ENCODE assay signal across 32 cellular contexts in genomic region chr2:188318161-188318749, GRCh38. TPM values are rescaled to one million over a fixed set of nuclear protein-coding genes. Genes with fewer than 3 reads are reported as not detected.
DNase-seq lines count a peak whose midpoint lies in the region; ATAC-seq and TF ChIP-seq lines count a peak whose summit lies in the region.
"Had no signal": no experiment of that assay in that cellular context is flagged by ENCODE, and none has a peak within 500 bp of the region (broad histone marks: within the 10 kb centered on the region; RNA-seq: fewer than 3 reads in every experiment).

No MANE protein-coding gene starts in this region.

- peak overlapping the region; percentile 40 for H3K27ac ChIP-seq in VCaP
- H3K27ac ChIP-seq: ascending aorta, left lung, parathyroid adenoma, RWPE1, SK-N-MC, upper lobe of right lung had no signal

- DNase-seq in Daoy (ENCODE audit: low read depth): peak; percentile 26
- DNase-seq in HFFc6: no peak
- DNase-seq in osteocyte (ENCODE audit: extremely low spot score, unreplicated experiment): no peak
- DNase-seq in NCI-H2171 (lab: John Stamatoyannopoulos, UW): no peak
- no peak for DNase-seq in NCI-H1092 treated with DMSO at 0.1 percent for 48 hours (lab: John Stamatoyannopoulos, UW)
- no peak for DNase-seq in cerebellar cortex (ENCODE audit: low spot score)
- DNase-seq: ACHN; activated CD4-positive, alpha-beta T cell treated with anti-CD3 and anti-CD28 coated beads, Interleukin-2, amount 50 U/mL, for 4 hours; activated CD8-positive, alpha-beta memory T cell treated with anti-CD3 and anti-CD28 coated beads, Interleukin-2, amount 10 ng/mL, durations not matched to agents 7 days and 5 days; activated T-cell treated with anti-CD3 and anti-CD28 coated beads, Interleukin-2, amount 50 U/mL, for 4 hours; CD8-positive, alpha-beta T cell; central memory CD4-positive, alpha-beta T cell; endodermal cell; left lung; mesenchymal stem cell; NCI-H146; NCI-H446 treated with DMSO at 0.1 percent for 48 hours; NCI-H82; stimulated activated CD4-positive, alpha-beta T cell treated with anti-CD3 and anti-CD28 coated beads, Interleukin-1b, Interleukin-23, amount 100 ng/mL, for 48 hours; stimulated activated naive CD8-positive, alpha-beta T cell treated with anti-CD3 and anti-CD28 coated beads, Interleukin-15, Interleukin-2, amounts not matched to agents 100 U/mL and 50 U/mL, for 24 hours; upper lobe of right lung had no signal

- H3K36me3 Mint-ChIP-seq in HFFc6 (ENCODE audit: low read depth) (peaks cover 46% of the 10 kb centered on the region), osteocyte (ENCODE audit: unreplicated experiment) (peaks cover 8% of the 10 kb centered on the region)
- H3K36me3 Mint-ChIP-seq: activated CD8-positive, alpha-beta memory T cell treated with anti-CD3 and anti-CD28 coated beads, Interleukin-2, amount 10 ng/mL, durations not matched to agents 7 days and 5 days; CD8-positive, alpha-beta T cell had no signal

- H3K9me3 Mint-ChIP-seq in HFFc6: peaks cover 3% of the 10 kb centered on the region
- H3K9me3 Mint-ChIP-seq in osteocyte (ENCODE audit: unreplicated experiment): peaks cover 24% of the 10 kb centered on the region
- H3K9me3 Mint-ChIP-seq: activated T-cell treated with anti-CD3 and anti-CD28 coated beads, Interleukin-2, amount 50 U/mL, for 4 hours had no signal

- H3K4me1 Mint-ChIP-seq in HFFc6 (ENCODE audit: low read depth): peaks cover 88% of the 10 kb centered on the region
- peaks cover 60% of the 10 kb centered on the region for H3K4me1 Mint-ChIP-seq in osteocyte (ENCODE audit: unreplicated experiment)
- H3K4me1 Mint-ChIP-seq: activated CD8-positive, alpha-beta memory T cell treated with anti-CD3 and anti-CD28 coated beads, Interleukin-2, amount 10 ng/mL, durations not matched to agents 7 days and 5 days; B cell had no signal

- no peak overlapping the region for H3K4me3 Mint-ChIP-seq in HFFc6
- peak overlapping the region; percentile 29 for H3K4me3 Mint-ChIP-seq in osteocyte (ENCODE audit: unreplicated experiment)
- H3K4me3 Mint-ChIP-seq: activated CD8-positive, alpha-beta memory T cell treated with anti-CD3 and anti-CD28 coated beads, Interleukin-2, amount 10 ng/mL, durations not matched to agents 7 days and 5 days; activated T-cell treated with anti-CD3 and anti-CD28 coated beads, Interleukin-2, amount 50 U/mL, for 4 hours; B cell; CD8-positive, alpha-beta T cell; dendritic cell treated with granulocyte-macrophage colony-stimulating factor and Interleukin-4, amounts not matched to agents 40 ng/mL and 50 ng/mL, for 4 days; endodermal cell had no signal

- H3K27ac Mint-ChIP-seq in HFFc6 (peak overlapping the region; percentile 4; the same call in 1 of the 2 replicates), osteocyte (ENCODE audit: unreplicated experiment) (peak overlapping the region; percentile 88)
- H3K27ac Mint-ChIP-seq: activated CD8-positive, alpha-beta memory T cell treated with anti-CD3 and anti-CD28 coated beads, Interleukin-2, amount 10 ng/mL, durations not matched to agents 7 days and 5 days; B cell; CD8-positive, alpha-beta T cell; dendritic cell treated with granulocyte-macrophage colony-stimulating factor and Interleukin-4, amounts not matched to agents 40 ng/mL and 50 ng/mL, for 4 days; endodermal cell had no signal

- no peak for ATAC-seq in HG03025 (IDR thresholded peaks at IDR 0.05; ENCODE audit: low FRiP score, unreplicated experiment)
- ATAC-seq: activated CD4-positive, CD25-positive, alpha-beta regulatory T cell treated with anti-CD3 and anti-CD28 coated beads, Interleukin-2, amount 50 U/mL, for 24 hours; activated CD8-positive, alpha-beta memory T cell treated with anti-CD3 and anti-CD28 coated beads, Interleukin-2, amount 10 ng/mL, durations not matched to agents 7 days and 5 days; activated T-cell treated with anti-CD3 and anti-CD28 coated beads, Interleukin-2, amount 50 U/mL, for 4 hours; CD8-positive, alpha-beta T cell; esophagus mucosa; left lung; stimulated activated naive CD8-positive, alpha-beta T cell treated with anti-CD3 and anti-CD28 coated beads, Interleukin-15, Interleukin-2, amounts not matched to agents 100 U/mL and 50 U/mL, for 24 hours; upper lobe of right lung had no signal

- no peak for TF ChIP-seq CTCF in HFFc6 (IDR thresholded peaks at IDR 0.05)
- TF ChIP-seq CTCF in VCaP (conservative IDR thresholded peaks at IDR 0.05): no peak
- TF ChIP-seq CTCF in osteocyte (IDR thresholded peaks at IDR 0.05): no peak

- no peaks in the 10 kb centered on the region; the same call in 1 of the 2 replicates for H3K27me3 Mint-ChIP-seq in HFFc6 (ENCODE audit: insufficient read depth)
- no peaks in the 10 kb centered on the region for H3K27me3 Mint-ChIP-seq in osteocyte (ENCODE audit: unreplicated experiment)
- H3K27me3 Mint-ChIP-seq: activated CD8-positive, alpha-beta memory T cell treated with anti-CD3 and anti-CD28 coated beads, Interleukin-2, amount 10 ng/mL, durations not matched to agents 7 days and 5 days; B cell; dendritic cell treated with granulocyte-macrophage colony-stimulating factor and Interleukin-4, amounts not matched to agents 40 ng/mL and 50 ng/mL, for 4 days had no signal

RNA-seq across cellular contexts. Expression of gene GULP1, which starts 26.6 kb away (rescaled TPM):
- 13.4 and 25.9 TPM in 2 replicates for total RNA-seq in Daoy (2014; rRNA removed; shearing (Covaris generic))
- total RNA-seq in HFFc6 (2021; fragmentation: NEBNext Ultra II Directional; extraction: Animal tissue kit (Norgen Biotek cat#: 25700)): 10 to 100 TPM; 33.3 to 76.1 (median 63.9) TPM
- 36.7 and 44.2 TPM in 2 replicates for total RNA-seq in osteocyte
- total RNA-seq: activated CD8-positive, alpha-beta memory T cell treated with anti-CD3 and anti-CD28 coated beads, Interleukin-2, amount 10 ng/mL, durations not matched to agents 7 days and 5 days; B cell; CD8-positive, alpha-beta T cell; T-helper 1 cell treated with Interleukin-12 subunit alpha and Interleukin-12 subunit beta and Interleukin-4 antibody, amounts not matched to agents 30 ng/mL and 1 ng/mL, for 36 hours had no signal
